In the genomic region with DNA sequence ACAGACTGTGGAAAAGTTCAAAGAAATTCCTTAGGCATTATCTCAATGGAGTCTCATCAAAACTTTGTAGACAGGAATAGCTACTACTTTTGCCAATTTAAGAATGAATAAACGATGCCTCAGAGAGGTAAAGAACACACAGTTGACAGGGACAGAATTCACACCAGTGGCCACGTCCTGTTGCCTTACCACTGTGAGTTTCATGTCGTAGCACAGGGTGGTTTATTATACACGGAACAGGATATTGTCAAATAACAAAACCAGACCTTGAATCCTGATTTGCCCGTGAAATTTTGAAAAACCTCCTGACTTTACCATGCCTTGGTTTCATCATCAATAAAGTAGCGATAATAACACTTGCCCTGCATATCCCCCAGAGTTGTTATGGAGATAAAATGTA, we compare ENCODE assay signal across 18 cellular contexts.
DNase-seq lines count a peak whose midpoint lies in the region; ATAC-seq, FAIRE-seq and TF ChIP-seq lines count a peak whose summit lies in the region.
"Had no signal": no experiment of that assay in that cellular context is flagged by ENCODE, and none has a peak within 500 bp of the region (broad histone marks: within the 10 kb centered on the region; RNA-seq: fewer than 3 reads in every experiment).

No MANE protein-coding gene starts in this region.

- peaks cover 28% of the 10 kb centered on the region for H3K4me1 ChIP-seq in DND-41 (ENCODE audit: insufficient read depth, low read length)
- peaks cover 3% of the 10 kb centered on the region for H3K4me1 ChIP-seq in keratinocyte (ENCODE audit: control insufficient read depth, extremely low read depth, insufficient read depth, low read length)

- FAIRE-seq in keratinocyte (lab: Jason Lieb, UNC) = peak; percentile 34
- FAIRE-seq: HTR-8/SVneo had no signal

- CTCF ChIA-PET in activated CD4-positive, alpha-beta T cell treated with anti-CD3 and anti-CD28 coated beads, Interleukin-2, amount 10 ng/mL, durations not matched to agents 7 days and 5 days (lab: Charles Lee) = no interaction called here

- no peaks in the 10 kb centered on the region for H3K27me3 ChIP-seq in DND-41 (ENCODE audit: insufficient read depth, low read length, poor library complexity)
- no peaks in the 10 kb centered on the region for H3K27me3 ChIP-seq in keratinocyte (ENCODE audit: control insufficient read depth, extremely low read depth, insufficient read depth, low read length)

- intact Hi-C loops in activated T-helper 1 cell treated with anti-CD3 and anti-CD28 coated beads, Interleukin-12 subunit alpha, Interleukin-12 subunit beta, Interleukin-2, Interleukin-4 antibody, amounts not matched to agents 30 ng/mL and 10 ng/mL and 1 ng/mL, durations not matched to agents 14 hours and 24 hours and 36 hours (cut with micrococcal nuclease) = no loop called here

- peak; percentile 67; the same call in 2 of the 3 replicates for ATAC-seq in DND-41 (ENCODE audit: insufficient read depth, low read depth)
- no peak for ATAC-seq in HG02571 (IDR thresholded peaks at IDR 0.05; ENCODE audit: unreplicated experiment)

- no peak overlapping the region for H3K4me2 ChIP-seq in DND-41 (ENCODE audit: insufficient read depth, low read length)
- H3K4me2 ChIP-seq in keratinocyte (ENCODE audit: control insufficient read depth, extremely low read depth, insufficient read depth, low read depth, low read length) = no peak overlapping the region
- H3K4me2 ChIP-seq: KMS-11 had no signal

- H3K9me3 Mint-ChIP-seq in activated CD4-positive, alpha-beta T cell treated with anti-CD3 and anti-CD28 coated beads, Interleukin-2, amount 10 ng/mL, durations not matched to agents 7 days and 5 days = peaks cover 9% of the 10 kb centered on the region
- peaks cover 16% of the 10 kb centered on the region for H3K9me3 Mint-ChIP-seq in activated T-helper 1 cell treated with anti-CD3 and anti-CD28 coated beads, Interleukin-12 subunit alpha, Interleukin-12 subunit beta, Interleukin-2, Interleukin-4 antibody, amounts not matched to agents 30 ng/mL and 10 ng/mL and 1 ng/mL, durations not matched to agents 14 hours and 24 hours and 36 hours

- H3K4me3 Mint-ChIP-seq in activated CD4-positive, alpha-beta T cell treated with anti-CD3 and anti-CD28 coated beads, Interleukin-2, amount 10 ng/mL, durations not matched to agents 7 days and 5 days = no peak overlapping the region
- H3K4me3 Mint-ChIP-seq in activated T-helper 1 cell treated with anti-CD3 and anti-CD28 coated beads, Interleukin-12 subunit alpha, Interleukin-12 subunit beta, Interleukin-2, Interleukin-4 antibody, amounts not matched to agents 30 ng/mL and 10 ng/mL and 1 ng/mL, durations not matched to agents 14 hours and 24 hours and 36 hours = no peak overlapping the region
- H3K4me3 Mint-ChIP-seq: CD8-positive, alpha-beta memory T cell had no signal

- dilution Hi-C loops in keratinocyte (cut with MboI; ENCODE audit: extremely low pct_ligation_motif_present, low sequenced_read_pairs) = no loop called here

- no peaks in the 10 kb centered on the region for H3K9me1 ChIP-seq in keratinocyte (ENCODE audit: control insufficient read depth, extremely low read depth, insufficient read depth, low read length)

- no peak overlapping the region for H3K9ac ChIP-seq in DND-41 (ENCODE audit: low read depth, low read length)
- H3K9ac ChIP-seq in keratinocyte (ENCODE audit: control insufficient read depth, extremely low read depth, insufficient read depth, low read length) = no peak overlapping the region
- H3K9ac ChIP-seq: KMS-11 had no signal

- no peaks in the 10 kb centered on the region for H3K79me2 ChIP-seq in DND-41 (ENCODE audit: insufficient read depth, low read length)
- H3K79me2 ChIP-seq in keratinocyte (ENCODE audit: control insufficient read depth, insufficient read depth, low read length) = no peaks in the 10 kb centered on the region

- DNase-seq in activated CD4-positive, alpha-beta T cell treated with anti-CD3 and anti-CD28 coated beads, Interleukin-2, amount 10 ng/mL, durations not matched to agents 7 days and 5 days = peak; percentile 27
- no peak for DNase-seq in activated CD4-positive, alpha-beta T cell treated with anti-CD3 and anti-CD28 coated beads, Interleukin-2, amount 50 U/mL, for 48 hours
- DNase-seq in DND-41 = no peak
- DNase-seq in activated T-helper 1 cell treated with anti-CD3 and anti-CD28 coated beads, Interleukin-12 subunit alpha, Interleukin-12 subunit beta, Interleukin-2, Interleukin-4 antibody, amounts not matched to agents 30 ng/mL and 10 ng/mL and 1 ng/mL, durations not matched to agents 14 hours and 24 hours and 36 hours (ENCODE audit: low spot score) = peak; percentile 12
- DNase-seq in keratinocyte (ENCODE audit: low read depth, low spot score) = no peak
- DNase-seq in NCI-H345 treated with DMSO at 0.1 percent for 48 hours (lab: John Stamatoyannopoulos, UW; ENCODE audit: unreplicated experiment) = no peak
- DNase-seq: CD8-positive, alpha-beta memory T cell; GDM1; NCI-H1105; NCI-H2029; NCI-H2227 treated with DMSO at 0.1 percent for 48 hours; NCI-H510A treated with DMSO at 0.1 percent for 48 hours; SHP77 treated with DMSO at 0.1 percent for 48 hours had no signal

- H3K36me3 Mint-ChIP-seq in activated CD4-positive, alpha-beta T cell treated with anti-CD3 and anti-CD28 coated beads, Interleukin-2, amount 10 ng/mL, durations not matched to agents 7 days and 5 days (ENCODE audit: low read depth) = no peaks in the 10 kb centered on the region
- H3K36me3 Mint-ChIP-seq in activated T-helper 1 cell treated with anti-CD3 and anti-CD28 coated beads, Interleukin-12 subunit alpha, Interleukin-12 subunit beta, Interleukin-2, Interleukin-4 antibody, amounts not matched to agents 30 ng/mL and 10 ng/mL and 1 ng/mL, durations not matched to agents 14 hours and 24 hours and 36 hours (ENCODE audit: low read depth) = peaks cover 4% of the 10 kb centered on the region

- H3K4me3 ChIP-seq in DND-41 (ENCODE audit: low read depth in 1 of 2, low read length in 2 of 2) (no peak overlapping the region), keratinocyte (ENCODE audit: control insufficient read depth in 2 of 3, extremely low read depth in 1 of 3, insufficient read depth in 2 of 3, low read depth in 1 of 3, low read length in 3 of 3) (no peak overlapping the region)

- H2AFZ ChIP-seq in DND-41 (ENCODE audit: low read depth, low read length) (no peak overlapping the region), keratinocyte (ENCODE audit: control insufficient read depth, low read length) (no peak overlapping the region)

- POLR2A ChIA-PET in activated CD4-positive, alpha-beta T cell treated with anti-CD3 and anti-CD28 coated beads, Interleukin-2, amount 10 ng/mL, durations not matched to agents 7 days and 5 days (lab: Charles Lee) = no interaction called here

- no peak overlapping the region for H3K27ac Mint-ChIP-seq in activated CD4-positive, alpha-beta T cell treated with anti-CD3 and anti-CD28 coated beads, Interleukin-2, amount 10 ng/mL, durations not matched to agents 7 days and 5 days
- no peak overlapping the region for H3K27ac Mint-ChIP-seq in activated T-helper 1 cell treated with anti-CD3 and anti-CD28 coated beads, Interleukin-12 subunit alpha, Interleukin-12 subunit beta, Interleukin-2, Interleukin-4 antibody, amounts not matched to agents 30 ng/mL and 10 ng/mL and 1 ng/mL, durations not matched to agents 14 hours and 24 hours and 36 hours
- H3K27ac Mint-ChIP-seq: CD8-positive, alpha-beta memory T cell had no signal

- no peaks in the 10 kb centered on the region for H3K27me3 Mint-ChIP-seq in activated CD4-positive, alpha-beta T cell treated with anti-CD3 and anti-CD28 coated beads, Interleukin-2, amount 10 ng/mL, durations not matched to agents 7 days and 5 days
- peaks cover 2% of the 10 kb centered on the region for H3K27me3 Mint-ChIP-seq in activated T-helper 1 cell treated with anti-CD3 and anti-CD28 coated beads, Interleukin-12 subunit alpha, Interleukin-12 subunit beta, Interleukin-2, Interleukin-4 antibody, amounts not matched to agents 30 ng/mL and 10 ng/mL and 1 ng/mL, durations not matched to agents 14 hours and 24 hours and 36 hours (ENCODE audit: insufficient read depth)

- H4K20me1 ChIP-seq in DND-41 (ENCODE audit: insufficient read depth, low read length) (no peaks in the 10 kb centered on the region), keratinocyte (ENCODE audit: control insufficient read depth, extremely low read depth, insufficient read depth, low read length) (no peaks in the 10 kb centered on the region)

- no peak for TF ChIP-seq CTCF in DND-41 (IDR thresholded peaks at IDR 0.05; ENCODE audit: borderline replicate concordance, extremely low read depth, low read length, poor library complexity, severe bottlenecking)
- TF ChIP-seq CTCF in keratinocyte (optimal IDR thresholded peaks at IDR 0.05 in 1 of 3, IDR thresholded peaks at IDR 0.05 in 1 of 3, conservative IDR thresholded peaks at IDR 0.05 in 1 of 3; ENCODE audit: extremely low read depth in 1 of 3, insufficient read depth in 2 of 3, low read length in 3 of 3) = no peak

- H3K36me3 ChIP-seq in DND-41 (ENCODE audit: insufficient read depth, low read length) (no peaks in the 10 kb centered on the region), keratinocyte (ENCODE audit: control insufficient read depth in 2 of 2, extremely low read depth in 1 of 2, insufficient read depth in 2 of 2, low read length in 2 of 2) (no peaks in the 10 kb centered on the region)

- H3K9me3 ChIP-seq in DND-41 (ENCODE audit: insufficient read depth, low read length, severe bottlenecking) = no peaks in the 10 kb centered on the region
- H3K9me3 ChIP-seq in keratinocyte (ENCODE audit: control insufficient read depth, low read depth, low read length) = no peaks in the 10 kb centered on the region

- H3K4me1 Mint-ChIP-seq in activated CD4-positive, alpha-beta T cell treated with anti-CD3 and anti-CD28 coated beads, Interleukin-2, amount 10 ng/mL, durations not matched to agents 7 days and 5 days = peaks cover 9% of the 10 kb centered on the region
- H3K4me1 Mint-ChIP-seq in activated T-helper 1 cell treated with anti-CD3 and anti-CD28 coated beads, Interleukin-12 subunit alpha, Interleukin-12 subunit beta, Interleukin-2, Interleukin-4 antibody, amounts not matched to agents 30 ng/mL and 10 ng/mL and 1 ng/mL, durations not matched to agents 14 hours and 24 hours and 36 hours (ENCODE audit: low read depth) = peaks cover 5% of the 10 kb centered on the region
- H3K4me1 Mint-ChIP-seq: CD8-positive, alpha-beta memory T cell had no signal

- H3K27ac ChIP-seq in DND-41 (ENCODE audit: low read length) (peak overlapping the region; percentile 26), keratinocyte (ENCODE audit: control insufficient read depth, insufficient read depth, low read length) (no peak overlapping the region)
- H3K27ac ChIP-seq: C4-2B, KMS-11, RWPE1 had no signal

Comparison
In these comparisons a context has a peak if more than half of its experiments do, and no peak if none do; other contexts are left out.
1. DNase-seq: peak in activated CD4-positive, alpha-beta T cell treated with anti-CD3 and anti-CD28 coated beads, Interleukin-2, amount 10 ng/mL, durations not matched to agents 7 days and 5 days (single experiment) and activated T-helper 1 cell treated with anti-CD3 and anti-CD28 coated beads, Interleukin-12 subunit alpha, Interleukin-12 subunit beta, Interleukin-2, Interleukin-4 antibody, amounts not matched to agents 30 ng/mL and 10 ng/mL and 1 ng/mL, durations not matched to agents 14 hours and 24 hours and 36 hours (single experiment); none in activated CD4-positive, alpha-beta T cell treated with anti-CD3 and anti-CD28 coated beads, Interleukin-2, amount 50 U/mL, for 48 hours (0 of 2), DND-41 (single experiment), keratinocyte (single experiment) and NCI-H345 treated with DMSO at 0.1 percent for 48 hours (single experiment).